Comparison of ENCODE assay signal across 39 cellular contexts in the genomic region with DNA sequence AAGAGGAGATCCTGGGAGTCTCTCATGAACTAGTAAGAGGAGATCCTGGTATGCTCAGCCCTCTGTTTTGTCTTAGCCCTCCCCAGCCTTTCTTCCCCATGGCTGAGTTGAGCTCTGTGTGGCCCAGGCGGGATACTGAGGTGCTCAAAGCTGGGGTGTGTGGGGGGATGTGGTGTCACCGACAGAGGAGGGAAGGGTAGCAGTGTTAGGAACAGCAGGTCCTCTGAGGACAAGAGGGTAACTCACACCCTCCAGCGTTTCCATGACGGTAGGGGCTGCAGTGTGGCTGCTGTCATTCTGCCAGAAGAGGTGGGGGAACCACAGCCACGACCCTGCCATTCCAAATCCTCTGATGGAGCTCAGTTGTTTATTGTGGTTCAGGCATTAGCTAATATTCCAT. TPM values are rescaled to one million over a fixed set of nuclear protein-coding genes. Genes with fewer than 3 reads are reported as not detected.
"Had no signal": no experiment of that assay in that cellular context is flagged by ENCODE, and none has a peak within 500 bp of the region (broad histone marks: within the 10 kb centered on the region; RNA-seq: fewer than 3 reads in every experiment).

No MANE protein-coding gene starts in this region.

- H3K27me3 ChIP-seq: adrenal gland, body of pancreas, breast epithelium had no signal

- DNase-seq: activated B cell treated with CpG ODN at 0.5 μM for 24 hours; activated CD4-positive, alpha-beta memory T cell treated with anti-CD3 and anti-CD28 coated beads for 36 hours; activated CD4-positive, alpha-beta T cell treated with anti-CD3 and anti-CD28 coated beads for 4 hours; activated CD4-positive, alpha-beta T cell treated with anti-CD3 and anti-CD28 coated beads, Interleukin-2, amount 50 U/mL, for 1 hour; activated CD4-positive, CD25-positive, alpha-beta regulatory T cell treated with anti-CD3 and anti-CD28 coated beads, Interleukin-2, amount 50 U/mL, for 72 hours; activated CD8-positive, alpha-beta memory T cell treated with anti-CD3 and anti-CD28 coated beads, Interleukin-2, amount 10 ng/mL, durations not matched to agents 7 days and 5 days; activated effector memory CD4-positive, alpha-beta T cell treated with anti-CD3 and anti-CD28 coated beads, Interleukin-2, amount 50 U/mL, for 16 hours; activated naive CD4-positive, alpha-beta T cell; activated naive CD4-positive, alpha-beta T cell treated with anti-CD3 and anti-CD28 coated beads, Interleukin-2, amount 50 U/mL, for 16 hours; activated naive CD8-positive, alpha-beta T cell treated with anti-CD3 and anti-CD28 coated beads, Interleukin-2, amount 10 ng/mL, durations not matched to agents 7 days and 5 days; activated T-cell treated with anti-CD3 and anti-CD28 coated beads, Interleukin-2, amount 50 U/mL, for 1 hour; adrenal gland; body of pancreas; Karpas-422; KBM-7; NCI-H1436 treated with DMSO at 0.1 percent for 48 hours; NCI-H1694 treated with DMSO at 0.1 percent for 48 hours; NCI-H2029; NCI-H345; NCI-H524 treated with DMSO at 0.1 percent for 48 hours; PC-9; SIG-M5; T-helper 17 cell; T-helper 9 cell had no signal

- H3K4me1 Mint-ChIP-seq: activated B cell treated with CpG ODN at 0.5 μM for 24 hours; activated naive CD8-positive, alpha-beta T cell treated with anti-CD3 and anti-CD28 coated beads, Interleukin-2, amount 10 ng/mL, durations not matched to agents 7 days and 5 days; activated T-helper 17 cell treated with anti-CD3 and anti-CD28 coated beads, Interleukin-2, amount 50 U/mL, for 72 hours; IgD-negative memory B cell; T-cell; T-helper 17 cell had no signal

- H3K9me3 Mint-ChIP-seq: activated B cell treated with CpG ODN at 0.5 μM for 24 hours; activated CD4-positive, alpha-beta memory T cell treated with anti-CD3 and anti-CD28 coated beads for 36 hours; activated T-helper 17 cell treated with anti-CD3 and anti-CD28 coated beads, Interleukin-2, amount 50 U/mL, for 72 hours had no signal

- H3K4me3 Mint-ChIP-seq: activated B cell treated with CpG ODN at 0.5 μM for 24 hours; activated CD4-positive, alpha-beta memory T cell treated with anti-CD3 and anti-CD28 coated beads for 36 hours; activated CD8-positive, alpha-beta memory T cell treated with anti-CD3 and anti-CD28 coated beads, Interleukin-2, amount 10 ng/mL, durations not matched to agents 7 days and 5 days; activated naive CD8-positive, alpha-beta T cell treated with anti-CD3 and anti-CD28 coated beads, Interleukin-2, amount 10 ng/mL, durations not matched to agents 7 days and 5 days; activated T-cell treated with anti-CD3 and anti-CD28 coated beads, Interleukin-2, amount 50 U/mL, for 72 hours; activated T-helper 17 cell treated with anti-CD3 and anti-CD28 coated beads, Interleukin-2, amount 50 U/mL, for 72 hours; IgD-negative memory B cell; T-cell; T-helper 17 cell had no signal

- ATAC-seq: activated CD8-positive, alpha-beta memory T cell treated with anti-CD3 and anti-CD28 coated beads, Interleukin-2, amount 10 ng/mL, durations not matched to agents 7 days and 5 days; activated T-helper 17 cell treated with anti-CD3 and anti-CD28 coated beads, Interleukin-2, amount 50 U/mL, for 72 hours; body of pancreas; Right ventricle myocardium inferior; SK-N-SH treated with all-trans-retinoic acid at 6 μM for 48 hours; T-cell; T-helper 17 cell had no signal

- H3K4me3 ChIP-seq: adrenal gland, body of pancreas, breast epithelium, PC-9 had no signal

- H3K27ac Mint-ChIP-seq: activated B cell treated with CpG ODN at 0.5 μM for 24 hours; activated CD4-positive, alpha-beta memory T cell treated with anti-CD3 and anti-CD28 coated beads for 36 hours; activated CD8-positive, alpha-beta memory T cell treated with anti-CD3 and anti-CD28 coated beads, Interleukin-2, amount 10 ng/mL, durations not matched to agents 7 days and 5 days; activated naive CD8-positive, alpha-beta T cell treated with anti-CD3 and anti-CD28 coated beads, Interleukin-2, amount 10 ng/mL, durations not matched to agents 7 days and 5 days; activated T-cell treated with anti-CD3 and anti-CD28 coated beads, Interleukin-2, amount 50 U/mL, for 72 hours; activated T-helper 17 cell treated with anti-CD3 and anti-CD28 coated beads, Interleukin-2, amount 50 U/mL, for 72 hours; T-cell; T-helper 17 cell had no signal

- H3K36me3 Mint-ChIP-seq: activated CD4-positive, alpha-beta memory T cell treated with anti-CD3 and anti-CD28 coated beads for 36 hours; activated CD8-positive, alpha-beta memory T cell treated with anti-CD3 and anti-CD28 coated beads, Interleukin-2, amount 10 ng/mL, durations not matched to agents 7 days and 5 days; activated naive CD8-positive, alpha-beta T cell treated with anti-CD3 and anti-CD28 coated beads, Interleukin-2, amount 10 ng/mL, durations not matched to agents 7 days and 5 days; IgD-negative memory B cell; T-cell had no signal

- H3K4me1 ChIP-seq: adrenal gland, body of pancreas, breast epithelium had no signal

- H3K9me3 ChIP-seq: adrenal gland, body of pancreas had no signal

- H3K27ac ChIP-seq: adrenal gland, body of pancreas, breast epithelium, PC-9, RWPE1, VCaP had no signal

- H3K36me3 ChIP-seq: adrenal gland, breast epithelium had no signal

RNA-seq across cellular contexts. Expression of a gene that starts 0.7 kb away (rescaled TPM):
- total RNA-seq: activated B cell treated with CpG ODN at 0.5 μM for 24 hours; activated CD4-positive, alpha-beta memory T cell treated with anti-CD3 and anti-CD28 coated beads for 36 hours; activated naive CD8-positive, alpha-beta T cell treated with anti-CD3 and anti-CD28 coated beads, Interleukin-2, amount 10 ng/mL, durations not matched to agents 7 days and 5 days; activated T-helper 17 cell treated with anti-CD3 and anti-CD28 coated beads, Interleukin-2, amount 50 U/mL, for 72 hours; astrocyte; body of pancreas; cardiac septum; MCF 10A; NCI-H460; OCI-LY7; PC-9; Right ventricle myocardium inferior; SK-MEL-5; T-helper 17 cell had no signal
- polyA plus RNA-seq: IgD-negative memory B cell had no signal

RNA-seq across cellular contexts. Expression of a gene that starts 12.2 kb away (rescaled TPM):
- total RNA-seq: activated B cell treated with CpG ODN at 0.5 μM for 24 hours; activated CD4-positive, alpha-beta memory T cell treated with anti-CD3 and anti-CD28 coated beads for 36 hours; activated T-helper 17 cell treated with anti-CD3 and anti-CD28 coated beads, Interleukin-2, amount 50 U/mL, for 72 hours; astrocyte; body of pancreas; cardiac septum; MCF 10A; NCI-H460; OCI-LY7; PC-9; Right ventricle myocardium inferior; SK-MEL-5; T-helper 17 cell had no signal

RNA-seq across cellular contexts. Expression of a gene that starts 28.4 kb away (rescaled TPM):
- total RNA-seq: activated B cell treated with CpG ODN at 0.5 μM for 24 hours; activated CD4-positive, alpha-beta memory T cell treated with anti-CD3 and anti-CD28 coated beads for 36 hours; activated T-helper 17 cell treated with anti-CD3 and anti-CD28 coated beads, Interleukin-2, amount 50 U/mL, for 72 hours; adrenal gland; astrocyte; body of pancreas; breast epithelium; cardiac septum; MCF 10A; NCI-H460; OCI-LY7; PC-9; Right ventricle myocardium inferior; SK-MEL-5; T-helper 17 cell had no signal

RNA-seq across cellular contexts. Expression of a gene that starts 34.5 kb away (rescaled TPM):
- total RNA-seq: activated B cell treated with CpG ODN at 0.5 μM for 24 hours; activated CD4-positive, alpha-beta memory T cell treated with anti-CD3 and anti-CD28 coated beads for 36 hours; activated naive CD8-positive, alpha-beta T cell treated with anti-CD3 and anti-CD28 coated beads, Interleukin-2, amount 10 ng/mL, durations not matched to agents 7 days and 5 days; activated T-helper 17 cell treated with anti-CD3 and anti-CD28 coated beads, Interleukin-2, amount 50 U/mL, for 72 hours; adrenal gland; astrocyte; body of pancreas; breast epithelium; cardiac septum; MCF 10A; NCI-H460; OCI-LY7; PC-9; Right ventricle myocardium inferior; SK-MEL-5; T-helper 17 cell had no signal

RNA-seq across cellular contexts. Expression of a gene that starts 46.1 kb away (rescaled TPM):
- total RNA-seq: activated B cell treated with CpG ODN at 0.5 μM for 24 hours, adrenal gland, astrocyte, body of pancreas, breast epithelium, cardiac septum, MCF 10A, NCI-H460, OCI-LY7, PC-9, Right ventricle myocardium inferior, SK-MEL-5 had no signal
